Comparison of ENCODE assay signal across 15 cellular contexts in genomic region chr9:116288658-116289057, GRCh38.
A peak's percentile ranks its signal among the peaks of the same experiment; 100 is the strongest.
DNase-seq lines count a peak whose midpoint lies in the region; ATAC-seq, FAIRE-seq and TF ChIP-seq lines count a peak whose summit lies in the region.
"Had no signal": no experiment of that assay in that cellular context is flagged by ENCODE, and none has a peak within 500 bp of the region (broad histone marks: within the 10 kb centered on the region; RNA-seq: fewer than 3 reads in every experiment).

No MANE protein-coding gene starts in this region.

- H2AFZ ChIP-seq in SK-N-SH (ENCODE audit: low read depth) (no peak overlapping the region), fibroblast of lung (ENCODE audit: low read length) (no peak overlapping the region)

- peaks cover 15% of the 10 kb centered on the region for H4K20me1 ChIP-seq in SK-N-SH (ENCODE audit: insufficient read depth)
- H4K20me1 ChIP-seq in fibroblast of lung (ENCODE audit: control insufficient read depth, extremely low read depth, insufficient read depth, low read length) = no peaks in the 10 kb centered on the region

- DNase-seq in NK-92 treated with Interleukin-12 subunit alpha and Interleukin-12 subunit beta, amount 100 ng/mL, for 24 hours (lab: John Stamatoyannopoulos, UW) = peak; percentile 13
- no peak for DNase-seq in NK-92 (lab: John Stamatoyannopoulos, UW; ENCODE audit: unreplicated experiment)
- no peak for DNase-seq in SK-N-SH
- DNase-seq in fibroblast of lung (ENCODE audit: low read depth in 2 of 2) = peak; percentile 96 to 98
- DNase-seq in urothelium cell line (ENCODE audit: low spot score) = peak; percentile 82
- DNase-seq in NCI-H524 (lab: John Stamatoyannopoulos, UW) = no peak
- DNase-seq in substantia nigra (lab: John Stamatoyannopoulos, UW) = no peak
- DNase-seq: dorsolateral prefrontal cortex, H7, NCI-H1436 treated with DMSO at 0.1 percent for 48 hours, stomach had no signal

- H3K36me3 ChIP-seq in SK-N-SH (replicated peaks in 1 of 2; ENCODE audit: control insufficient read depth in 1 of 2, insufficient read depth in 2 of 2, low read length in 1 of 2) = peaks cover 2 to 69% of the 10 kb centered on the region in 2 experiments
- no peaks in the 10 kb centered on the region for H3K36me3 ChIP-seq in fibroblast of lung (ENCODE audit: control insufficient read depth, insufficient read depth, low read length)
- H3K36me3 ChIP-seq: stomach had no signal

- FAIRE-seq in urothelium cell line (lab: Jason Lieb, UNC) = peak; percentile 79

- H3K27me3 ChIP-seq in SK-N-SH (ENCODE audit: insufficient read depth) (no peaks in the 10 kb centered on the region), fibroblast of lung (ENCODE audit: control insufficient read depth, insufficient read depth, low read length) (no peaks in the 10 kb centered on the region)
- H3K27me3 ChIP-seq: stomach had no signal

- H3K4me1 ChIP-seq in SK-N-SH (ENCODE audit: control insufficient read depth in 1 of 2, insufficient read depth in 2 of 2, low read depth in 1 of 2, low read length in 1 of 2) = peaks cover under 1 to 24% of the 10 kb centered on the region in 2 experiments; a peak in 3 of 4 replicates
- peaks cover 6% of the 10 kb centered on the region for H3K4me1 ChIP-seq in fibroblast of lung (ENCODE audit: control insufficient read depth, extremely low read depth, insufficient read depth, low read length)
- H3K4me1 ChIP-seq: stomach had no signal

- H3K4me2 ChIP-seq in SK-N-SH (no peak overlapping the region), fibroblast of lung (ENCODE audit: extremely low read depth, insufficient read depth, low read length) (no peak overlapping the region)

- no peak for TF ChIP-seq RAD21 in SK-N-SH (IDR thresholded peaks at IDR 0.05; ENCODE audit: low read length)

- POLR2A ChIA-PET in SK-N-SH (lab: Yijun Ruan, JAX) = no interaction called here

- WGBS in SK-N-SH (ENCODE audit: low lambda C conversion rate) = 8% methylated on average over 3 of the region's 3 CpGs

- no peaks in the 10 kb centered on the region for H3K9me2 ChIP-seq in SK-N-SH

- CTCF ChIA-PET in SK-N-SH (lab: Yijun Ruan, JAX) = no interaction called here

- peaks cover 64% of the 10 kb centered on the region for H3F3A ChIP-seq in SK-N-SH (replicated peaks; ENCODE audit: insufficient read depth)

- no peak for ATAC-seq in HG02571 (IDR thresholded peaks at IDR 0.05; ENCODE audit: unreplicated experiment)
- ATAC-seq: natural killer cell treated with Interleukin-12 subunit alpha and Interleukin-12 subunit beta and Interleukin-15 and Interleukin-18, amount 100 ng/mL, for 72 hours had no signal

- H3K27ac ChIP-seq in SK-N-SH (ENCODE audit: low read depth in 2 of 2, low read length in 1 of 2) (peak overlapping the region in 1 of 2 experiments; percentile 87; a peak in 2 of 4 replicates), fibroblast of lung (ENCODE audit: insufficient read depth, low read length) (no peak overlapping the region), substantia nigra (ENCODE audit: low read depth, low read length, poor library complexity, severe bottlenecking) (no peak overlapping the region)
- H3K27ac ChIP-seq: 22Rv1, dorsolateral prefrontal cortex, stomach, VCaP had no signal

- peak in 1 of 2 experiments; percentile 84; a peak in 1 of 4 replicates for TF ChIP-seq EP300 in SK-N-SH (IDR thresholded peaks at IDR 0.05; ENCODE audit: borderline replicate concordance in 1 of 2, low read depth in 1 of 2, low read length in 1 of 2)

- H3K79me2 ChIP-seq in SK-N-SH (ENCODE audit: insufficient read depth) (peaks cover 71% of the 10 kb centered on the region), fibroblast of lung (ENCODE audit: control insufficient read depth, insufficient read depth, low read length) (no peaks in the 10 kb centered on the region)

- H3K9ac ChIP-seq in SK-N-SH (no peak overlapping the region; the same call in 1 of the 2 replicates), fibroblast of lung (ENCODE audit: insufficient read depth, low read length) (no peak overlapping the region)

- no peak for TF ChIP-seq CTCF in SK-N-SH (IDR thresholded peaks at IDR 0.05)
- TF ChIP-seq CTCF in fibroblast of lung (conservative IDR thresholded peaks at IDR 0.05 in 1 of 2, IDR thresholded peaks at IDR 0.05 in 1 of 2; ENCODE audit: low read depth in 1 of 2, low read length in 2 of 2) = no peak

- H3K4me3 ChIP-seq in SK-N-SH (ENCODE audit: low read depth in 2 of 2, low read length in 1 of 2) = no peak overlapping the region
- H3K4me3 ChIP-seq in fibroblast of lung (replicated peaks in 1 of 4; ENCODE audit: control extremely low read depth in 1 of 4, insufficient read depth in 1 of 4, low read depth in 3 of 4, low read length in 4 of 4) = no peak overlapping the region
- H3K4me3 ChIP-seq: dorsolateral prefrontal cortex, stomach had no signal

- H3K9me3 ChIP-seq in SK-N-SH (no peaks in the 10 kb centered on the region), fibroblast of lung (ENCODE audit: control insufficient read depth, insufficient read depth, low read depth, low read length) (no peaks in the 10 kb centered on the region)
- H3K9me3 ChIP-seq: stomach had no signal

TF ChIP-seq in SK-N-SH, 30 proteins besides CTCF, POLR2A, EP300 and RAD21 (continues in another document):
- TF ChIP-seq POLR2AphosphoS5 (IDR thresholded peaks at IDR 0.05; ENCODE audit: low read depth, low read length) (peak; percentile 56; the same call in 1 of the 2 replicates), FOXM1 (IDR thresholded peaks at IDR 0.05; ENCODE audit: low read depth) (peak; percentile 51; the same call in 1 of the 2 replicates), MXI1 (IDR thresholded peaks at IDR 0.05; ENCODE audit: low read depth, low read length) (no peak), PBX3 (IDR thresholded peaks at IDR 0.05) (peak; percentile 83), NFIC (IDR thresholded peaks at IDR 0.05; ENCODE audit: borderline replicate concordance) (peak; percentile 99), TCF12 (IDR thresholded peaks at IDR 0.05) (peak; percentile 91), REST (IDR thresholded peaks at IDR 0.05; ENCODE audit: low read depth, low read length) (peak; percentile 49; the same call in 1 of the 2 replicates), SMC3 (IDR thresholded peaks at IDR 0.05; ENCODE audit: low read depth, low read length) (no peak), TAF1 (IDR thresholded peaks at IDR 0.05; ENCODE audit: borderline replicate concordance, low read depth, low read length) (peak; percentile 49; the same call in 1 of the 2 replicates), ZBTB33 (IDR thresholded peaks at IDR 0.05; ENCODE audit: borderline replicate concordance, low read depth) (peak; percentile 27; the same call in 1 of the 2 replicates), GATA2 (CRISPR knock-in tag; IDR thresholded peaks at IDR 0.05) (no peak), TEAD4 (IDR thresholded peaks at IDR 0.05; ENCODE audit: borderline replicate concordance, insufficient read depth) (peak; percentile 89), MAX (IDR thresholded peaks at IDR 0.05; ENCODE audit: low read depth) (peak; percentile 88)

Comparison
In these comparisons a context has a peak if more than half of its experiments do, and no peak if none do; other contexts are left out.
1. DNase-seq: peak in NK-92 treated with Interleukin-12 subunit alpha and Interleukin-12 subunit beta, amount 100 ng/mL, for 24 hours (single experiment), fibroblast of lung (2 of 2) and urothelium cell line (single experiment); none in NK-92 (single experiment), SK-N-SH (single experiment), NCI-H524 (0 of 2) and substantia nigra (0 of 49).